In genomic region chr2:119728421-119728820, GRCh38 we compare ENCODE assay signal across 24 cellular contexts.
"Had no signal": no experiment of that assay in that cellular context is flagged by ENCODE, and none has a peak within 500 bp of the region (broad histone marks: within the 10 kb centered on the region; RNA-seq: fewer than 3 reads in every experiment).

No MANE protein-coding gene starts in this region.

- FAIRE-seq: HTR-8/SVneo, RCC 7860 had no signal

- H3K4me3 ChIP-seq: MG63, SJSA1, SK-N-MC had no signal

- H3K27me3 ChIP-seq: MG63 had no signal

- H3K27ac ChIP-seq: HL-60, SJSA1, SK-N-MC had no signal

- H3K9me3 ChIP-seq: MG63, SJSA1 had no signal

- H3K36me3 ChIP-seq: MG63, SJSA1 had no signal

- H3K4me1 ChIP-seq: SJSA1 had no signal

- DNase-seq: IMR-90, Karpas-422, KG1, MG63, NCI-H1092, NCI-H1105 treated with DMSO at 0.1 percent for 48 hours, NCI-H1417 treated with DMSO at 0.1 percent for 48 hours, NCI-H146, NCI-H1694 treated with DMSO at 0.1 percent for 48 hours, NCI-H1930, NCI-H2081, NCI-H2107, NCI-H2227 treated with DMSO at 0.1 percent for 48 hours, NCI-H524, NCI-H526 treated with DMSO at 0.1 percent for 48 hours, NCI-H774, Right ventricle myocardium superior, RPMI8226, SIG-M5 had no signal
